In genomic region chr5:22887566-22887965, GRCh38 we compare ENCODE assay signal across 27 cellular contexts.
"Had no signal": no experiment of that assay in that cellular context is flagged by ENCODE, and none has a peak within 500 bp of the region (broad histone marks: within the 10 kb centered on the region; RNA-seq: fewer than 3 reads in every experiment).

No MANE protein-coding gene starts in this region.

- ATAC-seq: activated CD4-positive, alpha-beta T cell treated with anti-CD3 and anti-CD28 coated beads for 36 hours; activated CD8-positive, alpha-beta memory T cell treated with anti-CD3 and anti-CD28 coated beads, Interleukin-2, amount 10 ng/mL, durations not matched to agents 7 days and 5 days; activated CD8-positive, alpha-beta T cell treated with anti-CD3 and anti-CD28 coated beads, Interleukin-2, amount 10 ng/mL, durations not matched to agents 7 days and 5 days; activated naive CD8-positive, alpha-beta T cell treated with anti-CD3 and anti-CD28 coated beads, Interleukin-2, amount 50 U/mL, for 24 hours; body of pancreas; esophagus mucosa; heart left ventricle had no signal

- H3K4me3 ChIP-seq: adrenal gland, body of pancreas, colonic mucosa, heart left ventricle had no signal

- DNase-seq: activated CD4-positive, alpha-beta memory T cell treated with anti-CD3 and anti-CD28 coated beads for 36 hours; activated CD4-positive, alpha-beta T cell treated with anti-CD3 and anti-CD28 coated beads for 36 hours; activated CD4-positive, alpha-beta T cell treated with anti-CD3 and anti-CD28 coated beads, Interleukin-2, amount 10 ng/mL, durations not matched to agents 24 days and 14 days; activated CD4-positive, CD25-positive, alpha-beta regulatory T cell; activated CD4-positive, CD25-positive, alpha-beta regulatory T cell treated with anti-CD3 and anti-CD28 coated beads, Interleukin-2, amount 50 U/mL, for 72 hours; activated CD8-positive, alpha-beta memory T cell treated with anti-CD3 and anti-CD28 coated beads, Interleukin-2, amount 10 ng/mL, durations not matched to agents 7 days and 5 days; activated CD8-positive, alpha-beta memory T cell treated with anti-CD3 and anti-CD28 coated beads, Interleukin-2, amount 50 U/mL, for 4 hours; activated CD8-positive, alpha-beta T cell treated with anti-CD3 and anti-CD28 coated beads, Interleukin-2, amount 10 ng/mL, durations not matched to agents 7 days and 5 days; activated effector memory CD4-positive, alpha-beta T cell treated with anti-CD3 and anti-CD28 coated beads, Interleukin-2, amount 50 U/mL, for 16 hours; activated naive CD4-positive, alpha-beta T cell treated with anti-CD3 and anti-CD28 coated beads for 36 hours; activated naive CD8-positive, alpha-beta T cell treated with anti-CD3 and anti-CD28 coated beads for 36 hours; activated naive CD8-positive, alpha-beta T cell treated with anti-CD3 and anti-CD28 coated beads, Interleukin-2, amount 50 U/mL, for 24 hours; activated T-cell treated with anti-CD3 and anti-CD28 coated beads, Interleukin-2, amount 50 U/mL, for 1 hour; activated T-cell treated with anti-CD3 and anti-CD28 coated beads, Interleukin-2, amount 50 U/mL, for 48 hours; adrenal gland; aorta; body of pancreas; caudate nucleus; cerebellar nuclear complex; colonic mucosa; effector CD8-positive, alpha-beta T cell; foreskin fibroblast; glutamatergic neuron; heart left ventricle; T-helper 1 cell; T-helper 2 cell had no signal

- H3K9me3 ChIP-seq: adrenal gland, body of pancreas, colonic mucosa, heart left ventricle had no signal

- H3K36me3 ChIP-seq: adrenal gland, colonic mucosa, heart left ventricle had no signal

- H3K27ac ChIP-seq: adrenal gland, body of pancreas, colonic mucosa, heart left ventricle had no signal
